9 cellular contexts compared by ENCODE assay signal in genomic region chr13:46961719-46962118, GRCh38.
DNase-seq lines count a peak whose midpoint lies in the region; ATAC-seq and TF ChIP-seq lines count a peak whose summit lies in the region.
"Had no signal": no experiment of that assay in that cellular context is flagged by ENCODE, and none has a peak within 500 bp of the region (broad histone marks: within the 10 kb centered on the region; RNA-seq: fewer than 3 reads in every experiment).

No MANE protein-coding gene starts in this region.

- no peaks in the 10 kb centered on the region for H3K9me3 Mint-ChIP-seq in activated CD4-positive, alpha-beta T cell treated with anti-CD3 and anti-CD28 coated beads, Interleukin-2, amount 10 ng/mL, durations not matched to agents 7 days and 5 days
- no peaks in the 10 kb centered on the region for H3K9me3 Mint-ChIP-seq in stimulated activated memory B cell treated with anti-CD40 and anti-IgM and Interleukin-4, amounts not matched to agents 10 μg/mL and 1 μg/mL and 100 μg/mL, for 72 hours

- H2AFZ ChIP-seq in SK-N-SH (ENCODE audit: low read depth): peak overlapping the region; percentile 2; the same call in 1 of the 2 replicates

- no peaks in the 10 kb centered on the region for H4K20me1 ChIP-seq in SK-N-SH (ENCODE audit: insufficient read depth)

- no peak overlapping the region for H3K9ac ChIP-seq in SK-N-SH

- H3K4me3 Mint-ChIP-seq in activated CD4-positive, alpha-beta T cell treated with anti-CD3 and anti-CD28 coated beads, Interleukin-2, amount 10 ng/mL, durations not matched to agents 7 days and 5 days: no peak overlapping the region
- H3K4me3 Mint-ChIP-seq in stimulated activated memory B cell treated with anti-CD40 and anti-IgM and Interleukin-4, amounts not matched to agents 10 μg/mL and 1 μg/mL and 100 μg/mL, for 72 hours: no peak overlapping the region

- intact Hi-C loops in A673 (cut with micrococcal nuclease; ENCODE audit: unreplicated experiment): no loop called here

- H3K27ac Mint-ChIP-seq in activated CD4-positive, alpha-beta T cell treated with anti-CD3 and anti-CD28 coated beads, Interleukin-2, amount 10 ng/mL, durations not matched to agents 7 days and 5 days: no peak overlapping the region
- H3K27ac Mint-ChIP-seq in stimulated activated memory B cell treated with anti-CD40 and anti-IgM and Interleukin-4, amounts not matched to agents 10 μg/mL and 1 μg/mL and 100 μg/mL, for 72 hours: no peak overlapping the region

- H3K27me3 ChIP-seq in A673 (replicated peaks; ENCODE audit: insufficient read depth, low read depth, low read length, poor library complexity) (peaks cover 12% of the 10 kb centered on the region), SK-N-SH (ENCODE audit: insufficient read depth) (no peaks in the 10 kb centered on the region)

- H3K36me3 ChIP-seq in A673 (ENCODE audit: insufficient read depth, low read length, poor library complexity, severe bottlenecking): no peaks in the 10 kb centered on the region
- no peaks in the 10 kb centered on the region for H3K36me3 ChIP-seq in SK-N-SH (replicated peaks in 1 of 2; ENCODE audit: control insufficient read depth in 1 of 2, insufficient read depth in 2 of 2, low read length in 1 of 2)

- WGBS in SK-N-SH (ENCODE audit: low lambda C conversion rate): 1% methylated on average over 2 of the region's 2 CpGs

- TF ChIP-seq CTCF in A673 (conservative IDR thresholded peaks at IDR 0.05; ENCODE audit: low read depth, low read length): no peak
- TF ChIP-seq CTCF in SK-N-SH (IDR thresholded peaks at IDR 0.05): no peak

- no peaks in the 10 kb centered on the region for H3K79me2 ChIP-seq in SK-N-SH (ENCODE audit: insufficient read depth)

- no peak for TF ChIP-seq RAD21 in SK-N-SH (IDR thresholded peaks at IDR 0.05; ENCODE audit: low read length)

- DNase-seq in A673 (ENCODE audit: low spot score): peak; percentile 7
- no peak for DNase-seq in SK-N-SH
- peak; percentile 10 for DNase-seq in occipital lobe (lab: John Stamatoyannopoulos, UW)
- DNase-seq in DMS153 treated with DMSO at 0.1 percent for 48 hours (lab: John Stamatoyannopoulos, UW; ENCODE audit: unreplicated experiment): no peak
- no peak for DNase-seq in activated CD4-positive, alpha-beta T cell treated with anti-CD3 and anti-CD28 coated beads, Interleukin-2, amount 10 ng/mL, durations not matched to agents 7 days and 5 days

- H3K27me3 Mint-ChIP-seq in activated CD4-positive, alpha-beta T cell treated with anti-CD3 and anti-CD28 coated beads, Interleukin-2, amount 10 ng/mL, durations not matched to agents 7 days and 5 days: peaks cover 7% of the 10 kb centered on the region
- H3K27me3 Mint-ChIP-seq in stimulated activated memory B cell treated with anti-CD40 and anti-IgM and Interleukin-4, amounts not matched to agents 10 μg/mL and 1 μg/mL and 100 μg/mL, for 72 hours: no peaks in the 10 kb centered on the region

- no peaks in the 10 kb centered on the region for H3K4me1 ChIP-seq in A673 (ENCODE audit: insufficient read depth, low read length, poor library complexity, severe bottlenecking)
- H3K4me1 ChIP-seq in SK-N-SH (ENCODE audit: control insufficient read depth in 1 of 2, insufficient read depth in 2 of 2, low read depth in 1 of 2, low read length in 1 of 2): peaks cover 0 to 4% of the 10 kb centered on the region in 2 experiments; a peak in 1 of 4 replicates

- H3K27ac ChIP-seq in A673 (ENCODE audit: low read depth, low read length, poor library complexity, severe bottlenecking) (no peak overlapping the region), SK-N-SH (ENCODE audit: low read depth in 2 of 2, low read length in 1 of 2) (peak overlapping the region in 1 of 2 experiments; percentile 56; a peak in 2 of 4 replicates)

- H3K9me3 ChIP-seq in A673 (ENCODE audit: low read depth, low read length, poor library complexity, severe bottlenecking) (no peaks in the 10 kb centered on the region), SK-N-SH (no peaks in the 10 kb centered on the region)
- H3K9me3 ChIP-seq: mucosa of descending colon had no signal

- ATAC-seq in GM19025 (IDR thresholded peaks at IDR 0.05; ENCODE audit: low read depth, unreplicated experiment): peak; percentile 98
- peak; percentile 99 for ATAC-seq in HG03060 (IDR thresholded peaks at IDR 0.05; ENCODE audit: low read depth, unreplicated experiment)
- no peak for ATAC-seq in stimulated activated memory B cell treated with anti-CD40 and anti-IgM and Interleukin-4, amounts not matched to agents 10 μg/mL and 1 μg/mL and 100 μg/mL, for 72 hours
- ATAC-seq: mucosa of descending colon had no signal

- no peak overlapping the region for H3K4me3 ChIP-seq in A673 (ENCODE audit: low read depth, low read length, poor library complexity, severe bottlenecking)
- no peak overlapping the region for H3K4me3 ChIP-seq in SK-N-SH (ENCODE audit: low read depth in 2 of 2, low read length in 1 of 2)
- H3K4me3 ChIP-seq: mucosa of descending colon had no signal

- no peaks in the 10 kb centered on the region for H3K36me3 Mint-ChIP-seq in activated CD4-positive, alpha-beta T cell treated with anti-CD3 and anti-CD28 coated beads, Interleukin-2, amount 10 ng/mL, durations not matched to agents 7 days and 5 days (ENCODE audit: low read depth)
- no peaks in the 10 kb centered on the region for H3K36me3 Mint-ChIP-seq in stimulated activated memory B cell treated with anti-CD40 and anti-IgM and Interleukin-4, amounts not matched to agents 10 μg/mL and 1 μg/mL and 100 μg/mL, for 72 hours

- peaks cover 4% of the 10 kb centered on the region for H3K4me1 Mint-ChIP-seq in activated CD4-positive, alpha-beta T cell treated with anti-CD3 and anti-CD28 coated beads, Interleukin-2, amount 10 ng/mL, durations not matched to agents 7 days and 5 days
- no peaks in the 10 kb centered on the region for H3K4me1 Mint-ChIP-seq in stimulated activated memory B cell treated with anti-CD40 and anti-IgM and Interleukin-4, amounts not matched to agents 10 μg/mL and 1 μg/mL and 100 μg/mL, for 72 hours

- H3K4me2 ChIP-seq in SK-N-SH: peak overlapping the region; percentile 39

- BruUV-seq in A673 (replicated peaks; lab: Mats Ljungman, UMichigan): no TSS peak

- H3K9me2 ChIP-seq in SK-N-SH: no peaks in the 10 kb centered on the region

- POLR2A ChIA-PET in A673 (lab: Charles Lee; ENCODE audit: low non-redundant PET) (interaction anchor here (0.7 kb wide), 1 partner anchor 146 kb away, joined by 3 read pairs; no protein-coding TSS in a partner anchor), SK-N-SH (lab: Yijun Ruan, JAX) (no interaction called here)
- POLR2A ChIA-PET in activated CD4-positive, alpha-beta T cell treated with anti-CD3 and anti-CD28 coated beads, Interleukin-2, amount 10 ng/mL, durations not matched to agents 7 days and 5 days (lab: Charles Lee): interaction anchor here (0.6 kb wide), 1 partner anchor 1117 kb away, joined by 3 read pairs; no protein-coding TSS in a partner anchor

- no peak for TF ChIP-seq EP300 in SK-N-SH (IDR thresholded peaks at IDR 0.05; ENCODE audit: borderline replicate concordance in 1 of 2, low read depth in 1 of 2, low read length in 1 of 2)

- no peaks in the 10 kb centered on the region for H3F3A ChIP-seq in SK-N-SH (replicated peaks; ENCODE audit: insufficient read depth)

- CTCF ChIA-PET in A673 (lab: Charles Lee) (interaction anchor here (1.1 kb wide), 1 partner anchor 130 kb away, joined by 4 read pairs; no protein-coding TSS in a partner anchor), SK-N-SH (lab: Yijun Ruan, JAX) (interaction anchor here (0.6 to 2.5 kb wide), 4 partner anchors 13 to 493 kb away, joined by 3 to 14 read pairs (median 3); no protein-coding TSS in a partner anchor)
- CTCF ChIA-PET in activated CD4-positive, alpha-beta T cell treated with anti-CD3 and anti-CD28 coated beads, Interleukin-2, amount 10 ng/mL, durations not matched to agents 7 days and 5 days (lab: Charles Lee): interaction anchor here (0.6 kb wide), 1 partner anchor 10 kb away, joined by 4 read pairs; no protein-coding TSS in a partner anchor

TF ChIP-seq in SK-N-SH, 30 proteins besides CTCF, POLR2A, EP300 and RAD21:
- TF ChIP-seq USF2 (IDR thresholded peaks at IDR 0.05; ENCODE audit: borderline replicate concordance, low read depth, low read length) (no peak), ELF1 (IDR thresholded peaks at IDR 0.05) (no peak), FOSL2 (IDR thresholded peaks at IDR 0.05; ENCODE audit: borderline replicate concordance, low read depth) (peak; percentile 89), MAX (IDR thresholded peaks at IDR 0.05; ENCODE audit: low read depth) (no peak), ZBTB33 (IDR thresholded peaks at IDR 0.05; ENCODE audit: borderline replicate concordance, low read depth) (no peak), TCF12 (IDR thresholded peaks at IDR 0.05) (peak; percentile 30; the same call in 1 of the 2 replicates), JUND (IDR thresholded peaks at IDR 0.05) (peak; percentile 78)

Comparison
In these comparisons a context has a peak if more than half of its experiments do, and no peak if none do; other contexts are left out.
1. DNase-seq: peak in A673 (single experiment) and occipital lobe (single experiment); none in SK-N-SH (single experiment), DMS153 treated with DMSO at 0.1 percent for 48 hours (single experiment) and activated CD4-positive, alpha-beta T cell treated with anti-CD3 and anti-CD28 coated beads, Interleukin-2, amount 10 ng/mL, durations not matched to agents 7 days and 5 days (single experiment).